ENCODE assay signal across 8 cellular contexts in the genomic region with DNA sequence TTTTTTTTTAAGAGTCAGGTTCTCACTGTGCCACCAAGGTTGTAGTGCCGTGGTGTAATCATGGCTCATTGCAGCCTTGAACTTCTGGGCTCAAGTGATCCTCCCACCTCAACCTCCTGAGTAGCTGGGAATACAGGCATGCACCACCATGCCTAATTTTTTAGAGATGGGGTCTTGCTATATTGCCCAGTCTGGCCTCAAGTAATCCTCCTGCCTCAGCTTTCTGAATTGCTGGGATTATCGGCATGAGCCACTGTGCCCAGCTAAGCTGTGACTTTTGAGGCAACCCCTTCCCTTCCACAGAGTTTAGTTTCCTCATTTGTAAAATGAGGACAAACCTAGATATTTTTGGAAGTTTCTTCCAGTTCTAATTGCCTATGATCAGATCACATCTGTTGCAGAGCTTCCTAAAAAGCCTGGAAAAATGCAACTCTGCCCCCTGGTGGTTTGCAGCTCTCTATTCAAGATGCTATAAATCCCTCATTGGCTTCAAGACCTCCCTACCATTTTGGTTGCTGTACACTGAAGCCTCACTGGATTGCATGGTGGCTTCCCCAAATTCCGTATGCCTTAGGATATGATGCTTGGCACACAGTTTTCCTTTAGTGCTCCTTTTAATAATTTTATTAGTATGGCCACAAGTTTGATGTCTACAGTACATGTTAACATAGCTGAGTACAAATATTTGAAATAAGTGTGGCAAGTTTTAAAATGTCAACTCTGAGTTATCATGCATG. TPM values are rescaled to one million over a fixed set of nuclear protein-coding genes. Genes with fewer than 3 reads are reported as not detected.
DNase-seq lines count a peak whose midpoint lies in the region; ATAC-seq and TF ChIP-seq lines count a peak whose summit lies in the region.

No MANE protein-coding gene starts in this region.

- CTCF ChIA-PET in mammary epithelial cell (lab: Charles Lee; ENCODE audit: low non-redundant PET): interaction anchor here (0.6 to 0.8 kb wide), 6 partner anchors 79 to 373 kb away, joined by 3 to 10 read pairs (median 3); no protein-coding TSS in a partner anchor

- dilution Hi-C loops in mammary epithelial cell (cut with HindIII; ENCODE audit: low sequenced_read_pairs): loop anchor here (25.0 kb wide), 1 partner anchor 365 kb away; no protein-coding TSS in a partner anchor

- in situ Hi-C loops in mammary epithelial cell (cut with MboI; ENCODE audit: low sequenced_read_pairs in 2 of 2): loop anchor here (5.0 to 25.0 kb wide), 4 partner anchors 110 to 515 kb away; partner anchors contain the start of gene TMC7 (in 1 of the 2)

- H3K27me3 ChIP-seq in WERI-Rb-1 (ENCODE audit: insufficient read depth, low read depth, severe bottlenecking) (no peaks in the 10 kb centered on the region), mammary epithelial cell (ENCODE audit: insufficient read depth, low read length) (no peaks in the 10 kb centered on the region)

- H3K4me2 ChIP-seq in mammary epithelial cell (ENCODE audit: insufficient read depth, low read depth, low read length): no peak overlapping the region

- no peaks in the 10 kb centered on the region for H3K79me2 ChIP-seq in mammary epithelial cell (ENCODE audit: insufficient read depth, low read length)

- WGBS in mammary epithelial cell (ENCODE audit: low coverage, missing lambda C conversion rate): 89% methylated on average over 2 of the region's 3 CpGs

- BruUV-seq in mammary epithelial cell (replicated peaks; lab: Mats Ljungman, UMichigan): no TSS peak

- no peak overlapping the region for H2AFZ ChIP-seq in mammary epithelial cell (ENCODE audit: low read depth, low read length)

- no peak overlapping the region for H3K4me3 ChIP-seq in WERI-Rb-1 (ENCODE audit: low read depth, low read length)
- H3K4me3 ChIP-seq in mammary epithelial cell (replicated peaks in 1 of 3; ENCODE audit: insufficient read depth in 1 of 3, low read depth in 2 of 3, low read length in 3 of 3): no peak overlapping the region

- H4K20me1 ChIP-seq in mammary epithelial cell (ENCODE audit: insufficient read depth, low read length): no peaks in the 10 kb centered on the region

- H3K9me3 ChIP-seq in WERI-Rb-1 (ENCODE audit: severe bottlenecking) (no peaks in the 10 kb centered on the region), mammary epithelial cell (replicated peaks; ENCODE audit: insufficient read depth, low read length) (no peaks in the 10 kb centered on the region)

- intact Hi-C loops in mammary epithelial cell (cut with micrococcal nuclease): loop anchor here (1.0 to 10.0 kb wide), 4 partner anchors 113 to 415 kb away; partner anchors contain the start of gene SYT17

- no peak overlapping the region for H3K27ac ChIP-seq in WERI-Rb-1
- H3K27ac ChIP-seq in mammary epithelial cell (ENCODE audit: insufficient read depth, low read depth, low read length): no peak overlapping the region

- ATAC-seq in HG03025 (IDR thresholded peaks at IDR 0.05; ENCODE audit: low FRiP score, unreplicated experiment): no peak

- DNase-seq in NCI-H2107 (lab: John Stamatoyannopoulos, UW): peak; percentile 35
- DNase-seq in NCI-H2107 treated with DMSO at 0.1 percent for 48 hours (lab: John Stamatoyannopoulos, UW; ENCODE audit: unreplicated experiment): no peak
- peak; percentile 41 for DNase-seq in NCI-H2196 treated with DMSO at 0.1 percent for 48 hours (lab: John Stamatoyannopoulos, UW; ENCODE audit: unreplicated experiment)
- peak; percentile 77 for DNase-seq in WERI-Rb-1
- DNase-seq in mammary epithelial cell: peak; percentile 51
- DNase-seq in kidney glomerular epithelial cell (lab: John Stamatoyannopoulos, UW): peak; percentile 71
- DNase-seq in stimulated activated CD4-positive, alpha-beta T cell treated with anti-CD3 and anti-CD28 coated beads, Interleukin-2, amount 100 ng/mL, for 48 hours: peak; percentile 67 to 70

- H3K4me1 ChIP-seq in mammary epithelial cell (ENCODE audit: insufficient read depth, low read length): peaks cover 3% of the 10 kb centered on the region

- peak; percentile 70 for TF ChIP-seq CTCF in WERI-Rb-1 (IDR thresholded peaks at IDR 0.05; ENCODE audit: low read depth, low read length)
- TF ChIP-seq CTCF in mammary epithelial cell (conservative IDR thresholded peaks at IDR 0.05 in 1 of 2, IDR thresholded peaks at IDR 0.05 in 1 of 2; ENCODE audit: extremely low read depth in 1 of 2, insufficient read depth in 1 of 2, low read depth in 1 of 2, low read length in 2 of 2): peak; percentile 81 to 86

- peaks cover 48% of the 10 kb centered on the region for H3K36me3 ChIP-seq in WERI-Rb-1
- peaks cover 6% of the 10 kb centered on the region for H3K36me3 ChIP-seq in mammary epithelial cell (ENCODE audit: insufficient read depth, low read length)

- no peak overlapping the region for H3K9ac ChIP-seq in mammary epithelial cell (ENCODE audit: insufficient read depth, low read length)

RNA-seq across cellular contexts. Expression of gene GDE1, which starts 19.3 kb away (rescaled TPM):
- total RNA-seq in mammary epithelial cell: 10 to 100 TPM; 48.4 to 61.2 TPM
- polyA plus RNA-seq in mammary epithelial cell: 35.1 TPM
- polyA minus RNA-seq in mammary epithelial cell: 36.3 TPM

RNA-seq across cellular contexts. Expression of gene CCP110, which starts 21.2 kb away (rescaled TPM):
- 10 to 100 TPM in 1 of 2 donors, 1 to 10 TPM in 1; 9.3 to 17.2 TPM for total RNA-seq in mammary epithelial cell
- 4.9 TPM for polyA plus RNA-seq in mammary epithelial cell
- 7.3 TPM for polyA minus RNA-seq in mammary epithelial cell

RNA-seq across cellular contexts. Expression of gene VPS35L, which starts 52.9 kb away (rescaled TPM):
- 10 to 100 TPM; 35.2 to 63.1 TPM for total RNA-seq in mammary epithelial cell
- 32.2 TPM for polyA plus RNA-seq in mammary epithelial cell
- 126 TPM for polyA minus RNA-seq in mammary epithelial cell
